ENCODE assay signal across 8 cellular contexts in genomic region chr13:98571955-98572662, GRCh38. TPM values are rescaled to one million over a fixed set of nuclear protein-coding genes. Genes with fewer than 3 reads are reported as not detected.
DNase-seq lines count a peak whose midpoint lies in the region; ATAC-seq and TF ChIP-seq lines count a peak whose summit lies in the region.

No MANE protein-coding gene starts in this region.

- peaks cover 85% of the 10 kb centered on the region for H3K4me1 ChIP-seq in CD4-positive, alpha-beta memory T cell (ENCODE audit: insufficient read depth, low read length)
- H3K4me1 ChIP-seq in Karpas-422 (ENCODE audit: low read length) (peaks cover 77% of the 10 kb centered on the region), foreskin keratinocyte (peaks cover 48% of the 10 kb centered on the region)

- peak overlapping the region; percentile 5 to 77 for H3K4me3 ChIP-seq in CD4-positive, alpha-beta memory T cell (ENCODE audit: low read length in 2 of 2)
- H3K4me3 ChIP-seq in Karpas-422 (ENCODE audit: low read length): peak overlapping the region; percentile 58

- peaks cover 0 to 17% of the 10 kb centered on the region in 2 donors for H3K36me3 Mint-ChIP-seq in CD4-positive, alpha-beta memory T cell

- H3K4me1 Mint-ChIP-seq in CD4-positive, alpha-beta memory T cell: peaks cover 58 to 87% (median 74%) of the 10 kb centered on the region in 4 donors
- peaks cover 77% of the 10 kb centered on the region for H3K4me1 Mint-ChIP-seq in stimulated activated naive CD8-positive, alpha-beta T cell treated with anti-CD3 and anti-CD28 coated beads, Interleukin-15, amount 100 ng/mL, for 72 hours

- H3K9me3 ChIP-seq in CD4-positive, alpha-beta memory T cell (ENCODE audit: control insufficient read depth in 1 of 2, low read length in 2 of 2): no peaks in the 10 kb centered on the region
- H3K9me3 ChIP-seq in Karpas-422 (ENCODE audit: low read length): no peaks in the 10 kb centered on the region

- peak; percentile 4 for ATAC-seq in foreskin keratinocyte
- no peak for ATAC-seq in stimulated activated naive CD8-positive, alpha-beta T cell treated with anti-CD3 and anti-CD28 coated beads, Interleukin-15, amount 100 ng/mL, for 72 hours

- DNase-seq in CD4-positive, alpha-beta memory T cell: peak in 2 of 5 donors; percentile 33 to 68
- peak; percentile 68 for DNase-seq in Karpas-422
- peak; percentile 27 for DNase-seq in activated CD4-positive, alpha-beta T cell treated with anti-CD3 and anti-CD28 coated beads, Interleukin-2, amount 50 U/mL, for 1 hour
- DNase-seq in foreskin keratinocyte: no peak
- DNase-seq in stimulated activated naive CD8-positive, alpha-beta T cell treated with anti-CD3 and anti-CD28 coated beads, Interleukin-15, amount 100 ng/mL, for 72 hours: no peak
- no peak for DNase-seq in COLO829 (ENCODE audit: low spot score)
- DNase-seq in NCI-H1694 (lab: John Stamatoyannopoulos, UW): no peak
- no peak for DNase-seq in NCI-H226

- H3K79me2 ChIP-seq in Karpas-422 (ENCODE audit: low read length): peaks cover 94% of the 10 kb centered on the region

- no peak for TF ChIP-seq CTCF in foreskin keratinocyte (conservative IDR thresholded peaks at IDR 0.05)

- no peaks in the 10 kb centered on the region for H3K9me3 Mint-ChIP-seq in CD4-positive, alpha-beta memory T cell
- peaks cover 0 to 4% of the 10 kb centered on the region in 2 donors for H3K9me3 Mint-ChIP-seq in stimulated activated naive CD8-positive, alpha-beta T cell treated with anti-CD3 and anti-CD28 coated beads, Interleukin-15, amount 100 ng/mL, for 72 hours

- H3K4me3 Mint-ChIP-seq in CD4-positive, alpha-beta memory T cell: peak overlapping the region; percentile 86 to 97 (median 94)
- peak overlapping the region; percentile 72 to 75 for H3K4me3 Mint-ChIP-seq in stimulated activated naive CD8-positive, alpha-beta T cell treated with anti-CD3 and anti-CD28 coated beads, Interleukin-15, amount 100 ng/mL, for 72 hours

- peaks cover 40% of the 10 kb centered on the region for H4K20me1 ChIP-seq in Karpas-422 (ENCODE audit: insufficient read depth, low read depth, low read length)

- H3K36me3 ChIP-seq in CD4-positive, alpha-beta memory T cell (ENCODE audit: insufficient read depth, low read length): no peaks in the 10 kb centered on the region
- no peaks in the 10 kb centered on the region for H3K36me3 ChIP-seq in Karpas-422 (ENCODE audit: insufficient read depth, low read length)

- POLR2A ChIA-PET in CD4-positive, alpha-beta memory T cell (lab: Charles Lee; ENCODE audit: partially characterized antibody): interaction anchor here (0.8 to 4.3 kb wide), 11 partner anchors 8 to 516 kb away, joined by 3 to 27 read pairs (median 5); no protein-coding TSS in a partner anchor

- peak overlapping the region; percentile 81 for H3K27ac ChIP-seq in CD4-positive, alpha-beta memory T cell (ENCODE audit: low read depth, low read length)
- H3K27ac ChIP-seq in Karpas-422 (ENCODE audit: low read length) (peak overlapping the region; percentile 96), foreskin keratinocyte (peak overlapping the region; percentile 56)

- intact Hi-C loops in CD4-positive, alpha-beta memory T cell (cut with micrococcal nuclease): loop anchor here (1.0 to 10.0 kb wide), 3 partner anchors 9 to 1137 kb away; partner anchors contain the start of gene RAP2A

- no peaks in the 10 kb centered on the region for H3K27me3 Mint-ChIP-seq in CD4-positive, alpha-beta memory T cell
- H3K27me3 Mint-ChIP-seq in stimulated activated naive CD8-positive, alpha-beta T cell treated with anti-CD3 and anti-CD28 coated beads, Interleukin-15, amount 100 ng/mL, for 72 hours: no peaks in the 10 kb centered on the region

- no peaks in the 10 kb centered on the region for H3K9me2 ChIP-seq in Karpas-422 (replicated peaks; ENCODE audit: insufficient read depth, low read length)

- H3K27me3 ChIP-seq in CD4-positive, alpha-beta memory T cell (ENCODE audit: insufficient read depth, low read length): no peaks in the 10 kb centered on the region
- H3K27me3 ChIP-seq in Karpas-422 (ENCODE audit: low read length) (no peaks in the 10 kb centered on the region), foreskin keratinocyte (no peaks in the 10 kb centered on the region)

- H3K4me2 ChIP-seq in Karpas-422 (ENCODE audit: low read depth, low read length, poor library complexity, severe bottlenecking): peak overlapping the region; percentile 79

- CTCF ChIA-PET in CD4-positive, alpha-beta memory T cell (lab: Charles Lee; ENCODE audit: partially characterized antibody): interaction anchor here (1.0 to 2.9 kb wide), 8 partner anchors 9 to 126 kb away, joined by 3 to 19 read pairs (median 6); no protein-coding TSS in a partner anchor

- H2AFZ ChIP-seq in Karpas-422 (ENCODE audit: low read length): no peak overlapping the region

- H3K9ac ChIP-seq in Karpas-422 (ENCODE audit: low read length): peak overlapping the region; percentile 64

- H3K27ac Mint-ChIP-seq in CD4-positive, alpha-beta memory T cell: peak overlapping the region; percentile 95 to 98 (median 98)
- peak overlapping the region in 1 of 2 donors; percentile 90 for H3K27ac Mint-ChIP-seq in stimulated activated naive CD8-positive, alpha-beta T cell treated with anti-CD3 and anti-CD28 coated beads, Interleukin-15, amount 100 ng/mL, for 72 hours

RNA-seq across cellular contexts. Expression of gene STK24, which starts 4.8 kb away (rescaled TPM):
- total RNA-seq in CD4-positive, alpha-beta memory T cell: 100 to 1,000 TPM; 146 to 147 TPM
- polyA plus RNA-seq in CD4-positive, alpha-beta memory T cell: 10 to 100 TPM; 24.2 to 89.4 TPM
- total RNA-seq in Karpas-422 (2014; rRNA removed; shearing (Covaris generic); ENCODE audit: low replicate concordance): 93.9 and 107 TPM in 2 replicates
- 123 and 130 TPM in 2 replicates for total RNA-seq in foreskin keratinocyte
- polyA plus RNA-seq in foreskin keratinocyte: 93.2 and 103 TPM in 2 replicates

Comparison
In these comparisons a context has a peak if more than half of its experiments do, and no peak if none do; other contexts are left out.
1. DNase-seq: peak in Karpas-422 (single experiment) and activated CD4-positive, alpha-beta T cell treated with anti-CD3 and anti-CD28 coated beads, Interleukin-2, amount 50 U/mL, for 1 hour (single experiment); none in foreskin keratinocyte (0 of 2), stimulated activated naive CD8-positive, alpha-beta T cell treated with anti-CD3 and anti-CD28 coated beads, Interleukin-15, amount 100 ng/mL, for 72 hours (0 of 2), COLO829 (single experiment), NCI-H1694 (single experiment) and NCI-H226 (single experiment).
2. Peak in every context shown above with its lines, with median percentiles within 50 percentile points of each other: H3K27ac ChIP-seq.